8 cellular contexts compared by ENCODE assay signal in genomic region chr1:101235696-101236545, GRCh38. TPM values are rescaled to one million over a fixed set of nuclear protein-coding genes. Genes with fewer than 3 reads are reported as not detected.
A peak's percentile ranks its signal among the peaks of the same experiment; 100 is the strongest.
DNase-seq lines count a peak whose midpoint lies in the region; ATAC-seq, FAIRE-seq and TF ChIP-seq lines count a peak whose summit lies in the region.

No MANE protein-coding gene starts in this region.

- H3K9me3 Mint-ChIP-seq in dendritic cell treated with granulocyte-macrophage colony-stimulating factor and Interleukin-4, amounts not matched to agents 40 ng/mL and 50 ng/mL, for 4 days = no peaks in the 10 kb centered on the region

- intact Hi-C loops in dendritic cell treated with granulocyte-macrophage colony-stimulating factor and Interleukin-4, amounts not matched to agents 40 ng/mL and 50 ng/mL, for 4 days (cut with micrococcal nuclease) = loop anchor here (1.0 to 10.0 kb wide), 4 partner anchors 51 to 214 kb away; no protein-coding TSS in a partner anchor

- DNase-seq in COLO668 (lab: John Stamatoyannopoulos, UW; ENCODE audit: unreplicated experiment) = peak; percentile 41
- DNase-seq in HPDE6-E6E7 (ENCODE audit: extremely low spot score) = peak; percentile 23
- DNase-seq in activated CD4-positive, alpha-beta T cell treated with anti-CD3 and anti-CD28 coated beads for 48 hours = peak; percentile 84
- DNase-seq in lung microvascular endothelial cell (ENCODE audit: low read depth in 2 of 2) = peak; percentile 80 to 86
- DNase-seq in stimulated activated CD8-positive, alpha-beta memory T cell treated with anti-CD3 and anti-CD28 coated beads, Interleukin-15, amount 100 ng/mL, for 48 hours (ENCODE audit: low read depth in 2 of 2) = peak; percentile 66 to 76
- DNase-seq in D721Med (ENCODE audit: insufficient read length, low spot score) = no peak

- peak overlapping the region; percentile 94 for H3K4me3 Mint-ChIP-seq in dendritic cell treated with granulocyte-macrophage colony-stimulating factor and Interleukin-4, amounts not matched to agents 40 ng/mL and 50 ng/mL, for 4 days

- peaks cover 41% of the 10 kb centered on the region for H3K36me3 Mint-ChIP-seq in dendritic cell treated with granulocyte-macrophage colony-stimulating factor and Interleukin-4, amounts not matched to agents 40 ng/mL and 50 ng/mL, for 4 days (ENCODE audit: low read depth)

- ATAC-seq in GM21360 (IDR thresholded peaks at IDR 0.05; ENCODE audit: unreplicated experiment) = peak; percentile 55

- FAIRE-seq in D721Med (lab: Jason Lieb, UNC) = no peak

- peaks cover 57% of the 10 kb centered on the region for H3K4me1 Mint-ChIP-seq in dendritic cell treated with granulocyte-macrophage colony-stimulating factor and Interleukin-4, amounts not matched to agents 40 ng/mL and 50 ng/mL, for 4 days (ENCODE audit: low read depth)

- H3K27me3 Mint-ChIP-seq in dendritic cell treated with granulocyte-macrophage colony-stimulating factor and Interleukin-4, amounts not matched to agents 40 ng/mL and 50 ng/mL, for 4 days = peaks cover 55% of the 10 kb centered on the region

- H3K27ac Mint-ChIP-seq in dendritic cell treated with granulocyte-macrophage colony-stimulating factor and Interleukin-4, amounts not matched to agents 40 ng/mL and 50 ng/mL, for 4 days = peak overlapping the region; percentile 86

- TF ChIP-seq CTCF in D721Med (IDR thresholded peaks at IDR 0.05; ENCODE audit: insufficient read depth, missing control alignments) = no peak

RNA-seq across cellular contexts. Expression of gene S1PR1, which starts 0.9 kb away (rescaled TPM):
- total RNA-seq in lung microvascular endothelial cell = 162 and 284 TPM in 2 replicates
